Comparison of ENCODE assay signal across 24 cellular contexts in the genomic region with DNA sequence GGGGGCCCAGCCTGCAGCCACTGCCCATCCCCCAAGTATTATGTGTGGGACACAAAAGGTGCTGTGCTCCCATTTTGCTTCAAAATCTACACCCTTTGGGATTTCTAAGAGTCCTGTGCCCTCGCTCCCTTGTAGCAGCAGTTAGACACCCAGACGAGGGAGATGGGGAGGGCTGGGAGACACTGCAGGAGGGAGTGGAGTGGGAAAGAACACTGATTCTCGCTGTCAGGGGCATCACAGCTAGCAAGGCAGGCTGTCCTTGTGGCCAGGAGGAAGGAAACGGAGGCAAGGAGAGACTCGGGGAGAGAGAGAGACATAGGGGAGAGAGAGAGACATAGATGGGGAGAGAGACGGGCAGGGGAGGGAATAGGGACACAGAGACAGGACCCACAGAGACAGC. TPM values are rescaled to one million over a fixed set of nuclear protein-coding genes. Genes with fewer than 3 reads are reported as not detected.
DNase-seq lines count a peak whose midpoint lies in the region; ATAC-seq and TF ChIP-seq lines count a peak whose summit lies in the region.
"Had no signal": no experiment of that assay in that cellular context is flagged by ENCODE, and none has a peak within 500 bp of the region (broad histone marks: within the 10 kb centered on the region; RNA-seq: fewer than 3 reads in every experiment).

No MANE protein-coding gene starts in this region.

- WGBS in esophagus muscularis mucosa = 74% methylated on average over 6 of the region's 6 CpGs
- WGBS in sigmoid colon, 2 donors = 59 to 64% methylated on average over 6 of the region's 6 CpGs

- H3K9ac ChIP-seq in BLaER1 treated with 17β-estradiol and CSF1 and Interleukin-3, amounts not matched to agents 10 nM and 100 nM = peak overlapping the region in 9 of 11 experiments; percentile 28 to 80 (median 72); a peak in 18 of 22 replicates

- peak; percentile 78 for DNase-seq in esophagus muscularis mucosa (ENCODE audit: extremely low spot score)
- peak; percentile 7 for DNase-seq in ureter (ENCODE audit: low spot score)
- DNase-seq in sigmoid colon = no peak
- DNase-seq: 8988T; ACHN; AML-193; BE2C; Caco-2; CD4-positive, CD25-positive, alpha-beta regulatory T cell; CD8-positive, alpha-beta T cell; DMS 273 treated with DMSO at 0.1 percent for 48 hours; DMS79; EL; GDM1; H9 had no signal

- H3K4me2 ChIP-seq in BLaER1 treated with 17β-estradiol and CSF1 and Interleukin-3, amounts not matched to agents 10 nM and 100 nM = peak overlapping the region; percentile 87 to 100 (median 97)
- H3K4me2 ChIP-seq: A549, GM23338 had no signal

- TF ChIP-seq POLR2A in esophagus muscularis mucosa (IDR thresholded peaks at IDR 0.05; ENCODE audit: low read depth) (no peak), sigmoid colon (IDR thresholded peaks at IDR 0.05) (no peak)

- H3K4me1 ChIP-seq in BLaER1 treated with 17β-estradiol and CSF1 and Interleukin-3, amounts not matched to agents 10 nM and 100 nM = peaks cover 39 to 76% (median 72%) of the 10 kb centered on the region in 10 experiments
- H3K4me1 ChIP-seq in esophagus muscularis mucosa (no peaks in the 10 kb centered on the region), sigmoid colon (no peaks in the 10 kb centered on the region)
- H3K4me1 ChIP-seq: A549, BE2C, Caco-2 had no signal

- H3K9me3 ChIP-seq in BLaER1 treated with 17β-estradiol and CSF1 and Interleukin-3, amounts not matched to agents 10 nM and 100 nM (replicated peaks in 1 of 11) = peaks cover 14 to 21% (median 18%) of the 10 kb centered on the region in 11 experiments; a peak in 17 of 22 replicates
- H3K9me3 ChIP-seq in esophagus muscularis mucosa = no peaks in the 10 kb centered on the region
- H3K9me3 ChIP-seq in sigmoid colon = no peaks in the 10 kb centered on the region
- H3K9me3 ChIP-seq: A549, BE2C, Caco-2 had no signal

- no peak for ATAC-seq in HG03521 (IDR thresholded peaks at IDR 0.05; ENCODE audit: unreplicated experiment)
- no peak for ATAC-seq in HG02759 (IDR thresholded peaks at IDR 0.05; ENCODE audit: unreplicated experiment)
- ATAC-seq: A549; CD8-positive, alpha-beta T cell; GM12878; GM23338; HCT116 had no signal

- peak overlapping the region in 8 of 10 experiments; percentile 30 to 61 (median 52); a peak in 15 of 20 replicates for H3K4me3 ChIP-seq in BLaER1 treated with 17β-estradiol and CSF1 and Interleukin-3, amounts not matched to agents 10 nM and 100 nM
- H3K4me3 ChIP-seq in esophagus muscularis mucosa (no peak overlapping the region), sigmoid colon (no peak overlapping the region)
- H3K4me3 ChIP-seq: A549, GM12878, GM23338 had no signal

- TF ChIP-seq CTCF in esophagus muscularis mucosa (IDR thresholded peaks at IDR 0.05) (no peak), sigmoid colon (IDR thresholded peaks at IDR 0.05) (no peak)

- intact Hi-C loops in esophagus muscularis mucosa (cut with DNase I) (no loop called here), sigmoid colon (cut with DNase I) (no loop called here)

- no peaks in the 10 kb centered on the region for H3K36me3 ChIP-seq in BLaER1 treated with 17β-estradiol and CSF1 and Interleukin-3, amounts not matched to agents 10 nM and 100 nM
- H3K36me3 ChIP-seq in esophagus muscularis mucosa (no peaks in the 10 kb centered on the region), sigmoid colon (no peaks in the 10 kb centered on the region)
- H3K36me3 ChIP-seq: BE2C had no signal

- peak overlapping the region in 9 of 11 experiments; percentile 36 to 90 (median 82); a peak in 17 of 22 replicates for H3K27ac ChIP-seq in BLaER1 treated with 17β-estradiol and CSF1 and Interleukin-3, amounts not matched to agents 10 nM and 100 nM
- H3K27ac ChIP-seq in esophagus muscularis mucosa (replicated peaks in 1 of 4) (no peak overlapping the region), sigmoid colon (no peak overlapping the region)
- H3K27ac ChIP-seq: A549, C4-2B had no signal

- H3K27me3 ChIP-seq in BLaER1 treated with 17β-estradiol and CSF1 and Interleukin-3, amounts not matched to agents 10 nM and 100 nM = no peaks in the 10 kb centered on the region
- H3K27me3 ChIP-seq in esophagus muscularis mucosa (peaks cover 0 to 37% (median 0%) of the 10 kb centered on the region in 4 donors), sigmoid colon (peaks cover 0 to 5% (median 0%) of the 10 kb centered on the region in 3 donors)
- H3K27me3 ChIP-seq: BE2C had no signal

- no peaks in the 10 kb centered on the region; a peak in 1 of 22 replicates for H4K20me1 ChIP-seq in BLaER1 treated with 17β-estradiol and CSF1 and Interleukin-3, amounts not matched to agents 10 nM and 100 nM

- no peak for TF ChIP-seq EP300 in esophagus muscularis mucosa (IDR thresholded peaks at IDR 0.05)
- TF ChIP-seq EP300 in sigmoid colon (IDR thresholded peaks at IDR 0.05) = no peak

RNA-seq across cellular contexts. Expression of a gene that starts 38.5 kb away (rescaled TPM):
- total RNA-seq in esophagus muscularis mucosa = under 1 TPM; 0.26 to 0.75 (median 0.37) TPM
- 1.1 TPM for total RNA-seq in ureter
- total RNA-seq in sigmoid colon = under 1 TPM; under 0.01 to 0.83 (median 0.22) TPM
- polyA plus RNA-seq in sigmoid colon = under 1 TPM; under 0.01 to 0.25 (median under 0.01) TPM
- total RNA-seq: Caco-2; CD4-positive, CD25-positive, alpha-beta regulatory T cell; CD8-positive, alpha-beta T cell; GM12878; H4 had no signal
- polyA plus RNA-seq: A549; CD4-positive, CD25-positive, alpha-beta regulatory T cell had no signal

RNA-seq across cellular contexts. Expression of a gene that starts 50.2 kb away (rescaled TPM):
- under 1 TPM in 1 of 4 donors, not detected in 3; 0.13 TPM for total RNA-seq in esophagus muscularis mucosa
- total RNA-seq in ureter = not detected
- total RNA-seq in sigmoid colon = not detected
- polyA plus RNA-seq in sigmoid colon = not detected
- total RNA-seq: Caco-2; CD4-positive, CD25-positive, alpha-beta regulatory T cell; CD8-positive, alpha-beta T cell; GM12878; H4 had no signal
- polyA plus RNA-seq: A549; CD4-positive, CD25-positive, alpha-beta regulatory T cell; GM12878 had no signal

Comparison
In these comparisons a context has a peak if more than half of its experiments do, and no peak if none do; other contexts are left out.
1. H3K27ac ChIP-seq: peak in BLaER1 treated with 17β-estradiol and CSF1 and Interleukin-3, amounts not matched to agents 10 nM and 100 nM (9 of 11); none in esophagus muscularis mucosa (0 of 4) and sigmoid colon (0 of 4).
2. H3K4me3 ChIP-seq: peak in BLaER1 treated with 17β-estradiol and CSF1 and Interleukin-3, amounts not matched to agents 10 nM and 100 nM (8 of 10); none in esophagus muscularis mucosa (0 of 4) and sigmoid colon (0 of 4).